Comparison of ENCODE assay signal across 22 cellular contexts in genomic region chr15:83081256-83082014, GRCh38. TPM values are rescaled to one million over a fixed set of nuclear protein-coding genes. Genes with fewer than 3 reads are reported as not detected.
DNase-seq lines count a peak whose midpoint lies in the region; ATAC-seq and TF ChIP-seq lines count a peak whose summit lies in the region.
"Had no signal": no experiment of that assay in that cellular context is flagged by ENCODE, and none has a peak within 500 bp of the region (broad histone marks: within the 10 kb centered on the region; RNA-seq: fewer than 3 reads in every experiment).

No MANE protein-coding gene starts in this region.

- H3K27ac Mint-ChIP-seq in activated CD8-positive, alpha-beta memory T cell treated with anti-CD3 and anti-CD28 coated beads, Interleukin-2, amount 10 ng/mL, durations not matched to agents 7 days and 5 days, result no peak overlapping the region
- H3K27ac Mint-ChIP-seq in activated T-helper 17 cell treated with anti-CD3 and anti-CD28 coated beads, Interleukin-2, amount 50 U/mL, for 72 hours, result no peak overlapping the region
- H3K27ac Mint-ChIP-seq in stimulated activated effector memory CD8-positive, alpha-beta T cell treated with anti-CD3 and anti-CD28 coated beads, Interleukin-12 subunit alpha, Interleukin-12 subunit beta, amount 100 ng/mL, for 72 hours, result no peak overlapping the region
- H3K27ac Mint-ChIP-seq: B cell had no signal

- no peak for DNase-seq in activated CD8-positive, alpha-beta memory T cell treated with anti-CD3 and anti-CD28 coated beads, Interleukin-2, amount 10 ng/mL, durations not matched to agents 7 days and 5 days
- no peak for DNase-seq in activated CD8-positive, alpha-beta memory T cell treated with anti-CD3 and anti-CD28 coated beads, Interleukin-2, amount 50 U/mL, for 4 hours
- DNase-seq in stimulated activated effector memory CD8-positive, alpha-beta T cell treated with anti-CD3 and anti-CD28 coated beads, Interleukin-12 subunit alpha, Interleukin-12 subunit beta, amount 100 ng/mL, for 72 hours (ENCODE audit: low spot score in 2 of 2), result no peak
- DNase-seq in AG20443 (ENCODE audit: low spot score), result no peak
- no peak for DNase-seq in SW480 (ENCODE audit: low spot score)
- DNase-seq: EL, NCI-H1417 treated with DMSO at 0.1 percent for 48 hours, NCI-H187, NCI-H446, NCI-H526, SHP77 treated with DMSO at 0.1 percent for 48 hours, SW 1271 had no signal

- no peak overlapping the region for H3K4me3 ChIP-seq in HEK293 (ENCODE audit: low read depth, low read length)
- H3K4me3 ChIP-seq: SK-N-MC had no signal

- peaks cover 14% of the 10 kb centered on the region for H3K4me1 Mint-ChIP-seq in activated CD8-positive, alpha-beta memory T cell treated with anti-CD3 and anti-CD28 coated beads, Interleukin-2, amount 10 ng/mL, durations not matched to agents 7 days and 5 days
- peaks cover 5% of the 10 kb centered on the region for H3K4me1 Mint-ChIP-seq in activated T-helper 17 cell treated with anti-CD3 and anti-CD28 coated beads, Interleukin-2, amount 50 U/mL, for 72 hours
- no peaks in the 10 kb centered on the region for H3K4me1 Mint-ChIP-seq in stimulated activated effector memory CD8-positive, alpha-beta T cell treated with anti-CD3 and anti-CD28 coated beads, Interleukin-12 subunit alpha, Interleukin-12 subunit beta, amount 100 ng/mL, for 72 hours
- H3K4me1 Mint-ChIP-seq: B cell had no signal

- peak; percentile 47 for ATAC-seq in activated CD8-positive, alpha-beta memory T cell treated with anti-CD3 and anti-CD28 coated beads, Interleukin-2, amount 10 ng/mL, durations not matched to agents 7 days and 5 days
- peak; percentile 52 for ATAC-seq in activated T-helper 17 cell treated with anti-CD3 and anti-CD28 coated beads, Interleukin-2, amount 50 U/mL, for 72 hours (replicated peaks)
- ATAC-seq in stimulated activated effector memory CD8-positive, alpha-beta T cell treated with anti-CD3 and anti-CD28 coated beads, Interleukin-12 subunit alpha, Interleukin-12 subunit beta, amount 100 ng/mL, for 72 hours, result peak; percentile 65
- no peak for ATAC-seq in HG03378 (IDR thresholded peaks at IDR 0.05; ENCODE audit: unreplicated experiment)
- ATAC-seq: HCT116 had no signal

- no peaks in the 10 kb centered on the region for H3K9me3 ChIP-seq in HEK293 (ENCODE audit: control insufficient read depth, insufficient read depth, low read depth, low read length)

- POLR2A ChIA-PET in HEK293 (lab: Yijun Ruan, JAX), result interaction anchor here (1.6 kb wide), 1 partner anchor 14 kb away, joined by 4 read pairs; no protein-coding TSS in a partner anchor

- no peak overlapping the region for H3K4me3 Mint-ChIP-seq in activated CD8-positive, alpha-beta memory T cell treated with anti-CD3 and anti-CD28 coated beads, Interleukin-2, amount 10 ng/mL, durations not matched to agents 7 days and 5 days
- no peak overlapping the region for H3K4me3 Mint-ChIP-seq in activated T-helper 17 cell treated with anti-CD3 and anti-CD28 coated beads, Interleukin-2, amount 50 U/mL, for 72 hours
- H3K4me3 Mint-ChIP-seq in stimulated activated effector memory CD8-positive, alpha-beta T cell treated with anti-CD3 and anti-CD28 coated beads, Interleukin-12 subunit alpha, Interleukin-12 subunit beta, amount 100 ng/mL, for 72 hours, result no peak overlapping the region
- H3K4me3 Mint-ChIP-seq: B cell had no signal

- TF ChIP-seq CTCF in HEK293 (tag by site-specific recombination; IDR thresholded peaks at IDR 0.05), result no peak

- no peaks in the 10 kb centered on the region for H3K9me3 Mint-ChIP-seq in activated CD8-positive, alpha-beta memory T cell treated with anti-CD3 and anti-CD28 coated beads, Interleukin-2, amount 10 ng/mL, durations not matched to agents 7 days and 5 days (ENCODE audit: low read depth)
- no peaks in the 10 kb centered on the region for H3K9me3 Mint-ChIP-seq in activated T-helper 17 cell treated with anti-CD3 and anti-CD28 coated beads, Interleukin-2, amount 50 U/mL, for 72 hours
- H3K9me3 Mint-ChIP-seq in stimulated activated effector memory CD8-positive, alpha-beta T cell treated with anti-CD3 and anti-CD28 coated beads, Interleukin-12 subunit alpha, Interleukin-12 subunit beta, amount 100 ng/mL, for 72 hours, result no peaks in the 10 kb centered on the region

- no peaks in the 10 kb centered on the region for H3K4me1 ChIP-seq in HEK293 (ENCODE audit: control insufficient read depth, insufficient read depth, low read length)

- CTCF ChIA-PET in activated CD8-positive, alpha-beta memory T cell treated with anti-CD3 and anti-CD28 coated beads, Interleukin-2, amount 10 ng/mL, durations not matched to agents 7 days and 5 days (lab: Charles Lee), result interaction anchor here (1.1 kb wide), 1 partner anchor 41 kb away, joined by 3 read pairs; no protein-coding TSS in a partner anchor
- CTCF ChIA-PET in HEK293 (lab: Yijun Ruan, JAX), result interaction anchor here (0.6 to 1.1 kb wide), 2 partner anchors 69 to 166 kb away, joined by 3 to 4 read pairs; no protein-coding TSS in a partner anchor

- H3K27me3 Mint-ChIP-seq in activated CD8-positive, alpha-beta memory T cell treated with anti-CD3 and anti-CD28 coated beads, Interleukin-2, amount 10 ng/mL, durations not matched to agents 7 days and 5 days, result peaks cover 56% of the 10 kb centered on the region
- H3K27me3 Mint-ChIP-seq in activated T-helper 17 cell treated with anti-CD3 and anti-CD28 coated beads, Interleukin-2, amount 50 U/mL, for 72 hours, result peaks cover 22% of the 10 kb centered on the region

- H3K36me3 Mint-ChIP-seq in activated CD8-positive, alpha-beta memory T cell treated with anti-CD3 and anti-CD28 coated beads, Interleukin-2, amount 10 ng/mL, durations not matched to agents 7 days and 5 days, result no peaks in the 10 kb centered on the region
- H3K36me3 Mint-ChIP-seq in activated T-helper 17 cell treated with anti-CD3 and anti-CD28 coated beads, Interleukin-2, amount 50 U/mL, for 72 hours (ENCODE audit: low read depth), result no peaks in the 10 kb centered on the region
- H3K36me3 Mint-ChIP-seq in stimulated activated effector memory CD8-positive, alpha-beta T cell treated with anti-CD3 and anti-CD28 coated beads, Interleukin-12 subunit alpha, Interleukin-12 subunit beta, amount 100 ng/mL, for 72 hours, result peaks cover 5% of the 10 kb centered on the region

- no peak overlapping the region for H3K27ac ChIP-seq in HEK293 (ENCODE audit: extremely low read depth, low read depth, low read length)
- H3K27ac ChIP-seq: KMS-11, RWPE1, SK-N-MC had no signal

- no peaks in the 10 kb centered on the region for H3K36me3 ChIP-seq in HEK293 (ENCODE audit: control insufficient read depth in 2 of 2, insufficient read depth in 1 of 2, low read length in 2 of 2)

TF ChIP-seq in HEK293, 187 proteins besides CTCF, POLR2A, EP300 and RAD21:
- peak; percentile 39; the same call in 1 of the 2 replicates for TF ChIP-seq ZNF664 (tag by site-specific recombination; IDR thresholded peaks at IDR 0.05)
- no peak for TF ChIP-seq RBAK (tag by site-specific recombination; IDR thresholded peaks at IDR 0.05)
- TF ChIP-seq ZNF146 (tag by site-specific recombination; IDR thresholded peaks at IDR 0.05), result peak; percentile 64

RNA-seq across cellular contexts. Expression of gene BTBD1, which starts 14.4 kb away (rescaled TPM):
- total RNA-seq in activated CD8-positive, alpha-beta memory T cell treated with anti-CD3 and anti-CD28 coated beads, Interleukin-2, amount 10 ng/mL, durations not matched to agents 7 days and 5 days, result 10 to 100 TPM; 62.5 to 73.2 TPM
- 10 to 100 TPM; 46.1 to 63.8 TPM for total RNA-seq in activated T-helper 17 cell treated with anti-CD3 and anti-CD28 coated beads, Interleukin-2, amount 50 U/mL, for 72 hours

RNA-seq across cellular contexts. Expression of gene TM6SF1, which starts 26.0 kb away (rescaled TPM):
- 10 to 100 TPM; 13.3 to 22.4 TPM for total RNA-seq in activated CD8-positive, alpha-beta memory T cell treated with anti-CD3 and anti-CD28 coated beads, Interleukin-2, amount 10 ng/mL, durations not matched to agents 7 days and 5 days
- total RNA-seq in activated T-helper 17 cell treated with anti-CD3 and anti-CD28 coated beads, Interleukin-2, amount 50 U/mL, for 72 hours, result under 1 TPM; 0.54 to 0.61 TPM
- total RNA-seq: A172, HT1080 had no signal

Comparison
In these comparisons a context has a peak if more than half of its experiments do, and no peak if none do; other contexts are left out.
1. RNA of gene TM6SF1, which starts 26.0 kb away (total RNA-seq): 13.3 to 22.4 TPM in activated CD8-positive, alpha-beta memory T cell treated with anti-CD3 and anti-CD28 coated beads, Interleukin-2, amount 10 ng/mL, durations not matched to agents 7 days and 5 days; 0.54 to 0.61 TPM in activated T-helper 17 cell treated with anti-CD3 and anti-CD28 coated beads, Interleukin-2, amount 50 U/mL, for 72 hours; every median in the first group is over 4 times any median in the second.